In the genomic region with DNA sequence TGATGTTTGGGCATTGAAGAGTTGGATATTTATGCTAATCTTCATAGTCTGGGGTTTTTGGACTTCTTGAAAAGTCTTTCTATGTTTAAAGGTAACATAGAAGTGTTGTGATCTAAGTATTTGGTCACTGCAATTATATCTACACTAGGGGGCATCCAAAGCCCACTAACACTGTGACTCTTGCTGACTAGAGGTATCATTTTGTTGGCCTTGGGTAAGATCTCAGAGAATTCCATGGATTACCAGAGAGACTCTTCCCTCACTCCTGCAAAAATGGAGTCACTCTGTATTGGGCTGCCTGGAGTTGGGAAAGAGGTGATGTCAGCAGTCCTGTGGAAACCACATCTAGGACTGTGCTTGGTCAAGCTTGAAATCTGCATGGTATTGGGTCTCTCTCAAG, we compare ENCODE assay signal across 22 cellular contexts.
A peak's percentile ranks its signal among the peaks of the same experiment; 100 is the strongest.
DNase-seq lines count a peak whose midpoint lies in the region; ATAC-seq, FAIRE-seq and TF ChIP-seq lines count a peak whose summit lies in the region.
"Had no signal": no experiment of that assay in that cellular context is flagged by ENCODE, and none has a peak within 500 bp of the region (broad histone marks: within the 10 kb centered on the region; RNA-seq: fewer than 3 reads in every experiment).

No MANE protein-coding gene starts in this region.

- no peak overlapping the region for H2BK20ac ChIP-seq in H1 (ENCODE audit: low read length)

- H3K4me2 ChIP-seq in HepG2 (ENCODE audit: low read depth, low read length) (no peak overlapping the region), MM.1S (ENCODE audit: low read depth, low read length) (no peak overlapping the region), H1 (ENCODE audit: insufficient read depth in 1 of 2, low read depth in 2 of 2, low read length in 2 of 2) (no peak overlapping the region)

- no peaks in the 10 kb centered on the region for H3K9me3 Mint-ChIP-seq in activated CD8-positive, alpha-beta T cell treated with anti-CD3 and anti-CD28 coated beads, Interleukin-2, amount 10 ng/mL, durations not matched to agents 7 days and 5 days (ENCODE audit: insufficient read depth)
- H3K9me3 Mint-ChIP-seq in natural killer cell, result no peaks in the 10 kb centered on the region
- H3K9me3 Mint-ChIP-seq in naive thymus-derived CD4-positive, alpha-beta T cell, result peaks cover 0 to 4% (median 0%) of the 10 kb centered on the region in 11 donors
- H3K9me3 Mint-ChIP-seq: activated naive CD8-positive, alpha-beta T cell treated with anti-CD3 and anti-CD28 coated beads, Interleukin-2, amount 10 ng/mL, durations not matched to agents 7 days and 5 days; activated T-helper 17 cell treated with anti-CD3 and anti-CD28 coated beads, Interleukin-2, amount 50 U/mL, for 72 hours; CD4-positive, alpha-beta T cell; effector memory CD8-positive, alpha-beta T cell had no signal

- H3K79me1 ChIP-seq in H1 (ENCODE audit: low read depth, low read length), result no peaks in the 10 kb centered on the region

- no peak overlapping the region for H2BK12ac ChIP-seq in H1 (ENCODE audit: low read depth, low read length)

- no peaks in the 10 kb centered on the region for H3K23me2 ChIP-seq in H1 (ENCODE audit: low read depth, low read length)

- no peaks in the 10 kb centered on the region for H3K4me1 Mint-ChIP-seq in activated CD8-positive, alpha-beta T cell treated with anti-CD3 and anti-CD28 coated beads, Interleukin-2, amount 10 ng/mL, durations not matched to agents 7 days and 5 days (ENCODE audit: low read depth)
- H3K4me1 Mint-ChIP-seq in natural killer cell, result peaks cover 0 to 5% of the 10 kb centered on the region in 2 donors
- H3K4me1 Mint-ChIP-seq in naive thymus-derived CD4-positive, alpha-beta T cell, result no peaks in the 10 kb centered on the region
- H3K4me1 Mint-ChIP-seq: activated CD4-positive, alpha-beta T cell treated with anti-CD3 and anti-CD28 coated beads for 36 hours; activated naive CD8-positive, alpha-beta T cell treated with anti-CD3 and anti-CD28 coated beads, Interleukin-2, amount 10 ng/mL, durations not matched to agents 7 days and 5 days; activated T-helper 17 cell treated with anti-CD3 and anti-CD28 coated beads, Interleukin-2, amount 50 U/mL, for 72 hours had no signal

- H3K4me3 Mint-ChIP-seq in activated CD8-positive, alpha-beta T cell treated with anti-CD3 and anti-CD28 coated beads, Interleukin-2, amount 10 ng/mL, durations not matched to agents 7 days and 5 days, result no peak overlapping the region
- H3K4me3 Mint-ChIP-seq in natural killer cell, result no peak overlapping the region
- H3K4me3 Mint-ChIP-seq in naive thymus-derived CD4-positive, alpha-beta T cell, result no peak overlapping the region
- H3K4me3 Mint-ChIP-seq: activated CD4-positive, alpha-beta T cell treated with anti-CD3 and anti-CD28 coated beads for 36 hours; activated naive CD8-positive, alpha-beta T cell treated with anti-CD3 and anti-CD28 coated beads, Interleukin-2, amount 10 ng/mL, durations not matched to agents 7 days and 5 days; activated T-helper 17 cell treated with anti-CD3 and anti-CD28 coated beads, Interleukin-2, amount 50 U/mL, for 72 hours; CD4-positive, alpha-beta T cell; effector memory CD8-positive, alpha-beta T cell had no signal

- CTCF ChIA-PET in HepG2 (lab: Yijun Ruan, JAX; ENCODE audit: low intra/inter-chr PET ratio, low total read pairs) (no interaction called here), H1 (lab: Charles Lee; ENCODE audit: partially characterized antibody) (interaction anchor here (0.7 to 2.2 kb wide), 2 partner anchors 9 to 50 kb away, joined by 3 to 5 read pairs; no protein-coding TSS in a partner anchor)
- CTCF ChIA-PET in activated CD8-positive, alpha-beta T cell treated with anti-CD3 and anti-CD28 coated beads, Interleukin-2, amount 10 ng/mL, durations not matched to agents 7 days and 5 days (lab: Charles Lee), result no interaction called here
- CTCF ChIA-PET in naive thymus-derived CD4-positive, alpha-beta T cell (lab: Charles Lee), result no interaction called here

- H3K36me3 ChIP-seq in HepG2 (replicated peaks in 1 of 2; ENCODE audit: control insufficient read depth in 1 of 2, insufficient read depth in 2 of 2, low read length in 2 of 2) (no peaks in the 10 kb centered on the region), right lobe of liver (no peaks in the 10 kb centered on the region), MM.1S (replicated peaks; ENCODE audit: insufficient read depth, low read length) (no peaks in the 10 kb centered on the region), H1 (ENCODE audit: control insufficient read depth in 2 of 4, insufficient read depth in 4 of 4, low read length in 3 of 4) (no peaks in the 10 kb centered on the region)
- H3K36me3 ChIP-seq in naive thymus-derived CD4-positive, alpha-beta T cell (ENCODE audit: control insufficient read depth in 2 of 3, insufficient read depth in 3 of 3, low read length in 3 of 3), result no peaks in the 10 kb centered on the region
- H3K36me3 ChIP-seq: neutrophil, tibial artery had no signal

- no peak overlapping the region for H3K9ac ChIP-seq in HepG2 (ENCODE audit: insufficient read depth, low read depth, low read length)
- H3K9ac ChIP-seq in MM.1S (ENCODE audit: low read length), result no peak overlapping the region
- H3K9ac ChIP-seq in H1 (replicated peaks in 1 of 4; ENCODE audit: extremely low read depth in 1 of 4, low read depth in 3 of 4, low read length in 3 of 4), result no peak overlapping the region

- no peaks in the 10 kb centered on the region for H3K27me3 Mint-ChIP-seq in activated CD8-positive, alpha-beta T cell treated with anti-CD3 and anti-CD28 coated beads, Interleukin-2, amount 10 ng/mL, durations not matched to agents 7 days and 5 days (ENCODE audit: low read depth)
- H3K27me3 Mint-ChIP-seq in natural killer cell (ENCODE audit: low read depth in 2 of 2), result peaks cover 0 to 21% of the 10 kb centered on the region in 2 donors
- no peaks in the 10 kb centered on the region for H3K27me3 Mint-ChIP-seq in naive thymus-derived CD4-positive, alpha-beta T cell
- H3K27me3 Mint-ChIP-seq: activated CD4-positive, alpha-beta T cell treated with anti-CD3 and anti-CD28 coated beads for 36 hours; activated naive CD8-positive, alpha-beta T cell treated with anti-CD3 and anti-CD28 coated beads, Interleukin-2, amount 10 ng/mL, durations not matched to agents 7 days and 5 days; activated T-helper 17 cell treated with anti-CD3 and anti-CD28 coated beads, Interleukin-2, amount 50 U/mL, for 72 hours; CD4-positive, alpha-beta T cell; effector memory CD8-positive, alpha-beta T cell had no signal

- TF ChIP-seq RAD21 in HepG2 (CRISPR knock-in tag; IDR thresholded peaks at IDR 0.05), result no peak
- TF ChIP-seq RAD21 in H1 (IDR thresholded peaks at IDR 0.05 in 1 of 2, conservative IDR thresholded peaks at IDR 0.05 in 1 of 2; ENCODE audit: low read depth in 2 of 2, low read length in 2 of 2), result peak; percentile 57 to 69

- H4K91ac ChIP-seq in H1 (replicated peaks; ENCODE audit: insufficient read length, low read length), result peak overlapping the region; percentile 65

- H3K36me3 Mint-ChIP-seq in activated CD8-positive, alpha-beta T cell treated with anti-CD3 and anti-CD28 coated beads, Interleukin-2, amount 10 ng/mL, durations not matched to agents 7 days and 5 days (ENCODE audit: low read depth), result no peaks in the 10 kb centered on the region
- no peaks in the 10 kb centered on the region for H3K36me3 Mint-ChIP-seq in natural killer cell
- no peaks in the 10 kb centered on the region for H3K36me3 Mint-ChIP-seq in naive thymus-derived CD4-positive, alpha-beta T cell
- H3K36me3 Mint-ChIP-seq: activated naive CD8-positive, alpha-beta T cell treated with anti-CD3 and anti-CD28 coated beads, Interleukin-2, amount 10 ng/mL, durations not matched to agents 7 days and 5 days had no signal

- H3K14ac ChIP-seq in H1 (ENCODE audit: insufficient read length), result no peak overlapping the region

- no peak overlapping the region for H4K8ac ChIP-seq in H1 (ENCODE audit: extremely low read depth, insufficient read depth, low read length)

- H2AK5ac ChIP-seq in H1 (ENCODE audit: low read depth, low read length), result no peak overlapping the region

- in situ Hi-C loops in HepG2 (cut with HindIII; ENCODE audit: extremely low pct_ligation_motif_present, low pct_unique_long_range_greater_than_20kb), result no loop called here

- H3K4me3 ChIP-seq in HepG2 (replicated peaks in 1 of 3; ENCODE audit: insufficient read depth in 1 of 3, low read depth in 2 of 3, low read length in 3 of 3) (no peak overlapping the region), right lobe of liver (no peak overlapping the region), MM.1S (ENCODE audit: low read length) (no peak overlapping the region), H1 (ENCODE audit: extremely low read depth in 1 of 4, insufficient read depth in 2 of 4, low read depth in 3 of 4, low read length in 4 of 4) (no peak overlapping the region)
- no peak overlapping the region for H3K4me3 ChIP-seq in naive thymus-derived CD4-positive, alpha-beta T cell (ENCODE audit: low read length)
- H3K4me3 ChIP-seq: tibial artery had no signal

- H3K9me2 ChIP-seq in MM.1S (replicated peaks; ENCODE audit: insufficient read depth, low read length), result no peaks in the 10 kb centered on the region

- intact Hi-C loops in HepG2 (cut with micrococcal nuclease; ENCODE audit: unreplicated experiment), result no loop called here
- intact Hi-C loops in right lobe of liver (cut with DNase I), result no loop called here
- intact Hi-C loops in natural killer cell (cut with micrococcal nuclease), result no loop called here
- intact Hi-C loops in naive thymus-derived CD4-positive, alpha-beta T cell (cut with micrococcal nuclease), result no loop called here

- no peak overlapping the region for H3K18ac ChIP-seq in H1 (ENCODE audit: extremely low read depth, low read length)

- H3K56ac ChIP-seq in H1 (replicated peaks; ENCODE audit: insufficient read length, low read depth, low read length), result no peak overlapping the region

- H2BK5ac ChIP-seq in H1 (ENCODE audit: low read depth, low read length), result no peak overlapping the region

- no TSS peak for BruUV-seq in HepG2 (replicated peaks; lab: Mats Ljungman, UMichigan)

- H4K5ac ChIP-seq in H1 (ENCODE audit: insufficient read length, low read depth, low read length), result no peak overlapping the region

- H3K79me2 ChIP-seq in HepG2 (ENCODE audit: insufficient read depth, low read length), result no peaks in the 10 kb centered on the region
- no peaks in the 10 kb centered on the region for H3K79me2 ChIP-seq in MM.1S (ENCODE audit: low read length)
- no peaks in the 10 kb centered on the region; a peak in 1 of 4 replicates for H3K79me2 ChIP-seq in H1 (ENCODE audit: control insufficient read depth in 1 of 2, insufficient read depth in 2 of 2, low read length in 2 of 2)

- TF ChIP-seq EP300 in HepG2 (IDR thresholded peaks at IDR 0.05; ENCODE audit: low read depth in 2 of 2, low read length in 2 of 2) (no peak), HepG2 (CRISPR knock-in tag; IDR thresholded peaks at IDR 0.05; ENCODE audit: borderline replicate concordance) (no peak), H1 (IDR thresholded peaks at IDR 0.05; ENCODE audit: borderline replicate concordance in 1 of 2, low read depth in 2 of 2, low read length in 2 of 2) (no peak)

- TF ChIP-seq CTCF in HepG2 (CRISPR knock-in tag; IDR thresholded peaks at IDR 0.05), result no peak
- TF ChIP-seq CTCF in right lobe of liver (IDR thresholded peaks at IDR 0.05), result no peak
- peak; percentile 21; the same call in 1 of the 2 replicates for TF ChIP-seq CTCF in MM.1S (IDR thresholded peaks at IDR 0.05; ENCODE audit: low read length)
- TF ChIP-seq CTCF in H1 (IDR thresholded peaks at IDR 0.05; ENCODE audit: control extremely low read depth in 1 of 3, insufficient read depth in 1 of 3, low read depth in 1 of 3, low read length in 3 of 3), result peak in 1 of 3 experiments; percentile 25; a peak in 1 of 4 replicates
- TF ChIP-seq CTCF in natural killer cell (IDR thresholded peaks at IDR 0.05), result no peak

- FAIRE-seq in HepG2 (lab: Jason Lieb, UNC), result peak; percentile 4
- FAIRE-seq in H1 (lab: Jason Lieb, UNC), result no peak
- FAIRE-seq: GM18507, small intestine had no signal

- DNase-seq in HepG2 (ENCODE audit: low spot score) (no peak), right lobe of liver (no peak), MM.1S (no peak), H1 (ENCODE audit: low read depth in 1 of 2, low spot score in 2 of 2) (no peak), HCEC 1CT (no peak), natural killer cell (no peak)
- DNase-seq in activated CD8-positive, alpha-beta T cell treated with anti-CD3 and anti-CD28 coated beads, Interleukin-2, amount 10 ng/mL, durations not matched to agents 7 days and 5 days, result no peak
- no peak for DNase-seq in naive thymus-derived CD4-positive, alpha-beta T cell
- DNase-seq: activated CD4-positive, alpha-beta T cell treated with anti-CD3 and anti-CD28 coated beads for 36 hours; activated naive CD8-positive, alpha-beta T cell treated with anti-CD3 and anti-CD28 coated beads, Interleukin-2, amount 10 ng/mL, durations not matched to agents 7 days and 5 days; CD4-positive, alpha-beta T cell; effector memory CD8-positive, alpha-beta T cell; left ventricle myocardium superior; MV-4-11; NCI-H2029 treated with DMSO at 0.1 percent for 48 hours; small intestine; stimulated activated CD4-positive, alpha-beta T cell treated with anti-CD3 and anti-CD28 coated beads, Interleukin-2, amount 100 ng/mL, for 48 hours; stimulated activated naive CD4-positive, alpha-beta T cell treated with Interleukin-2 at 50 U/mL for 16 hours; tibial artery had no signal

- H3K27me3 ChIP-seq in HepG2 (ENCODE audit: control insufficient read depth in 1 of 2, insufficient read depth in 2 of 2, low read length in 2 of 2) (no peaks in the 10 kb centered on the region), right lobe of liver (peaks cover 0 to 4% of the 10 kb centered on the region in 2 donors), MM.1S (replicated peaks; ENCODE audit: insufficient read depth, low read length) (no peaks in the 10 kb centered on the region), H1 (replicated peaks in 1 of 4; ENCODE audit: control insufficient read depth in 3 of 4, extremely low read depth in 1 of 4, insufficient read depth in 3 of 4, low read length in 3 of 4) (no peaks in the 10 kb centered on the region)
- H3K27me3 ChIP-seq in naive thymus-derived CD4-positive, alpha-beta T cell (ENCODE audit: control insufficient read depth in 2 of 2, insufficient read depth in 2 of 2, low read length in 2 of 2), result no peaks in the 10 kb centered on the region
- H3K27me3 ChIP-seq: neutrophil, tibial artery had no signal

- H2BK120ac ChIP-seq in H1 (replicated peaks; ENCODE audit: low read depth, low read length), result no peak overlapping the region

- H3K27ac ChIP-seq in HepG2 (ENCODE audit: extremely low read length, insufficient read depth, low read length), result no peak overlapping the region
- no peak overlapping the region for H3K27ac ChIP-seq in right lobe of liver
- no peak overlapping the region for H3K27ac ChIP-seq in MM.1S (ENCODE audit: low read length)
- H3K27ac ChIP-seq in H1 (ENCODE audit: low read depth, low read length), result no peak overlapping the region
- no peak overlapping the region for H3K27ac ChIP-seq in naive thymus-derived CD4-positive, alpha-beta T cell (ENCODE audit: low read depth, low read length)
- H3K27ac ChIP-seq: neutrophil, tibial artery had no signal

- H3K23ac ChIP-seq in H1 (ENCODE audit: insufficient read length), result no peak overlapping the region

- no peak overlapping the region for H3K27ac Mint-ChIP-seq in activated CD8-positive, alpha-beta T cell treated with anti-CD3 and anti-CD28 coated beads, Interleukin-2, amount 10 ng/mL, durations not matched to agents 7 days and 5 days
- H3K27ac Mint-ChIP-seq in natural killer cell, result no peak overlapping the region
- H3K27ac Mint-ChIP-seq in naive thymus-derived CD4-positive, alpha-beta T cell, result no peak overlapping the region
- H3K27ac Mint-ChIP-seq: activated CD4-positive, alpha-beta T cell treated with anti-CD3 and anti-CD28 coated beads for 36 hours; activated naive CD8-positive, alpha-beta T cell treated with anti-CD3 and anti-CD28 coated beads, Interleukin-2, amount 10 ng/mL, durations not matched to agents 7 days and 5 days; activated T-helper 17 cell treated with anti-CD3 and anti-CD28 coated beads, Interleukin-2, amount 50 U/mL, for 72 hours; CD4-positive, alpha-beta T cell; effector memory CD8-positive, alpha-beta T cell had no signal

- H4K20me1 ChIP-seq in HepG2 (ENCODE audit: insufficient read depth, low read length) (no peaks in the 10 kb centered on the region), MM.1S (ENCODE audit: insufficient read depth, low read length) (no peaks in the 10 kb centered on the region), H1 (replicated peaks in 1 of 2; ENCODE audit: control insufficient read depth in 1 of 2, insufficient read depth in 2 of 2, low read length in 2 of 2) (no peaks in the 10 kb centered on the region)

- no peak overlapping the region for H2BK15ac ChIP-seq in H1 (ENCODE audit: low read length)

- H3F3A ChIP-seq in MM.1S (ENCODE audit: insufficient read depth, low read length), result no peaks in the 10 kb centered on the region

- ATAC-seq in HepG2 (no peak), right lobe of liver (no peak), natural killer cell (no peak)
- no peak for ATAC-seq in activated CD8-positive, alpha-beta T cell treated with anti-CD3 and anti-CD28 coated beads, Interleukin-2, amount 10 ng/mL, durations not matched to agents 7 days and 5 days
- ATAC-seq in naive thymus-derived CD4-positive, alpha-beta T cell, result no peak
- ATAC-seq: activated CD4-positive, alpha-beta T cell treated with anti-CD3 and anti-CD28 coated beads for 36 hours; activated T-helper 17 cell treated with anti-CD3 and anti-CD28 coated beads, Interleukin-2, amount 50 U/mL, for 72 hours; effector memory CD8-positive, alpha-beta T cell; left ventricle myocardium superior had no signal

- no peak overlapping the region for H3K4ac ChIP-seq in H1 (replicated peaks; ENCODE audit: insufficient read length, low read depth, low read length)

- H3K9me3 ChIP-seq in HepG2 (ENCODE audit: low read length) (no peaks in the 10 kb centered on the region), right lobe of liver (no peaks in the 10 kb centered on the region), MM.1S (replicated peaks; ENCODE audit: insufficient read depth, low read length) (no peaks in the 10 kb centered on the region), H1 (ENCODE audit: insufficient read depth in 2 of 2, low read depth in 1 of 2, low read length in 1 of 2) (0 out of 4 replicates have a peak, but pooled peaks cover 0 to 6% of the 10 kb centered on the region in 2 experiments)
- H3K9me3 ChIP-seq in naive thymus-derived CD4-positive, alpha-beta T cell (ENCODE audit: control insufficient read depth in 2 of 3, low read length in 3 of 3), result no peaks in the 10 kb centered on the region
- H3K9me3 ChIP-seq: neutrophil, tibial artery had no signal

- H2AFZ ChIP-seq in HepG2 (ENCODE audit: low read length) (no peak overlapping the region), MM.1S (ENCODE audit: low read length) (no peak overlapping the region), H1 (ENCODE audit: low read length) (no peak overlapping the region)

- H3K4me1 ChIP-seq in HepG2 (ENCODE audit: insufficient read depth, low read length) (no peaks in the 10 kb centered on the region), right lobe of liver (no peaks in the 10 kb centered on the region), MM.1S (ENCODE audit: low read length) (no peaks in the 10 kb centered on the region), H1 (replicated peaks in 1 of 4; ENCODE audit: control insufficient read depth in 3 of 4, insufficient read depth in 4 of 4, low read length in 3 of 4) (peaks cover 0 to 3% (median 0%) of the 10 kb centered on the region in 4 experiments; a peak in 1 of 7 replicates)
- no peaks in the 10 kb centered on the region for H3K4me1 ChIP-seq in naive thymus-derived CD4-positive, alpha-beta T cell (ENCODE audit: control insufficient read depth in 2 of 2, insufficient read depth in 2 of 2, low read length in 2 of 2)
- H3K4me1 ChIP-seq: tibial artery had no signal

- POLR2A ChIA-PET in HepG2 (lab: Yijun Ruan, JAX) (no interaction called here), H1 (lab: Charles Lee; ENCODE audit: partially characterized antibody) (no interaction called here)
- POLR2A ChIA-PET in activated CD8-positive, alpha-beta T cell treated with anti-CD3 and anti-CD28 coated beads, Interleukin-2, amount 10 ng/mL, durations not matched to agents 7 days and 5 days (lab: Charles Lee), result no interaction called here
- POLR2A ChIA-PET in naive thymus-derived CD4-positive, alpha-beta T cell (lab: Charles Lee), result no interaction called here

- TF ChIP-seq POLR2A in HepG2 (IDR thresholded peaks at IDR 0.05; ENCODE audit: insufficient read depth in 1 of 2, low read depth in 2 of 2, low read length in 2 of 2), result no peak
- TF ChIP-seq POLR2A in right lobe of liver (IDR thresholded peaks at IDR 0.05), result no peak
- no peak for TF ChIP-seq POLR2A in H1 (IDR thresholded peaks at IDR 0.05; ENCODE audit: control extremely low read depth in 1 of 2, low read depth in 2 of 2, low read length in 2 of 2)
